Comparison of ENCODE assay signal across 2 cellular contexts in genomic region chr20:46559001-46559400, GRCh38.
TF ChIP-seq lines count a peak whose summit lies in the region.

No MANE protein-coding gene starts in this region.

TF ChIP-seq in IMR-90, 13 proteins besides CTCF, POLR2A, EP300 and RAD21:
- no peak for TF ChIP-seq RFX5 (IDR thresholded peaks at IDR 0.05; ENCODE audit: low read depth, low read length)
- no peak for TF ChIP-seq MAFK (IDR thresholded peaks at IDR 0.05; ENCODE audit: low read depth, low read length)
- no peak for TF ChIP-seq MXI1 (IDR thresholded peaks at IDR 0.05; ENCODE audit: borderline replicate concordance, low read depth, low read length)
- TF ChIP-seq NFE2L2 (IDR thresholded peaks at IDR 0.05; ENCODE audit: low read depth, low read length) = no peak
- TF ChIP-seq, protein P1, sequence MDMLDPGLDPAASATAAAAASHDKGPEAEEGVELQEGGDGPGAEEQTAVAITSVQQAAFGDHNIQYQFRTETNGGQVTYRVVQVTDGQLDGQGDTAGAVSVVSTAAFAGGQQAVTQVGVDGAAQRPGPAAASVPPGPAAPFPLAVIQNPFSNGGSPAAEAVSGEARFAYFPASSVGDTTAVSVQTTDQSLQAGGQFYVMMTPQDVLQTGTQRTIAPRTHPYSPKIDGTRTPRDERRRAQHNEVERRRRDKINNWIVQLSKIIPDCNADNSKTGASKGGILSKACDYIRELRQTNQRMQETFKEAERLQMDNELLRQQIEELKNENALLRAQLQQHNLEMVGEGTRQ (IDR thresholded peaks at IDR 0.05; ENCODE audit: low read depth, low read length) = no peak
- TF ChIP-seq SMC3 (IDR thresholded peaks at IDR 0.05; ENCODE audit: low read depth, low read length) = no peak
- no peak for TF ChIP-seq BHLHE40 (IDR thresholded peaks at IDR 0.05; ENCODE audit: low read depth, low read length)
- no peak for TF ChIP-seq MAZ (IDR thresholded peaks at IDR 0.05; ENCODE audit: borderline replicate concordance, low read depth, low read length)
- no peak for TF ChIP-seq CEBPB (IDR thresholded peaks at IDR 0.05; ENCODE audit: low read depth, low read length)
- no peak for TF ChIP-seq FOS (IDR thresholded peaks at IDR 0.05; ENCODE audit: low read depth, low read length)
- TF ChIP-seq CHD1 (IDR thresholded peaks at IDR 0.05; ENCODE audit: low read depth, low read length) = no peak
- TF ChIP-seq RCOR1 (IDR thresholded peaks at IDR 0.05; ENCODE audit: insufficient replicate concordance, low read length) = no peak
- TF ChIP-seq, protein P2, sequence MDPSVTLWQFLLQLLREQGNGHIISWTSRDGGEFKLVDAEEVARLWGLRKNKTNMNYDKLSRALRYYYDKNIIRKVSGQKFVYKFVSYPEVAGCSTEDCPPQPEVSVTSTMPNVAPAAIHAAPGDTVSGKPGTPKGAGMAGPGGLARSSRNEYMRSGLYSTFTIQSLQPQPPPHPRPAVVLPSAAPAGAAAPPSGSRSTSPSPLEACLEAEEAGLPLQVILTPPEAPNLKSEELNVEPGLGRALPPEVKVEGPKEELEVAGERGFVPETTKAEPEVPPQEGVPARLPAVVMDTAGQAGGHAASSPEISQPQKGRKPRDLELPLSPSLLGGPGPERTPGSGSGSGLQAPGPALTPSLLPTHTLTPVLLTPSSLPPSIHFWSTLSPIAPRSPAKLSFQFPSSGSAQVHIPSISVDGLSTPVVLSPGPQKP (IDR thresholded peaks at IDR 0.05; ENCODE audit: borderline replicate concordance, low read depth, low read length) = no peak

TF ChIP-seq in SK-N-SH, 30 proteins besides CTCF, POLR2A, EP300 and RAD21:
- TF ChIP-seq GABPA (IDR thresholded peaks at IDR 0.05; ENCODE audit: low read depth) (no peak), FOSL2 (IDR thresholded peaks at IDR 0.05; ENCODE audit: borderline replicate concordance, low read depth) (no peak), NFIC (IDR thresholded peaks at IDR 0.05; ENCODE audit: borderline replicate concordance) (no peak), JUND (IDR thresholded peaks at IDR 0.05) (no peak), TCF12 (IDR thresholded peaks at IDR 0.05) (no peak), REST (IDR thresholded peaks at IDR 0.05; ENCODE audit: low read depth, low read length) (no peak), ELF1 (IDR thresholded peaks at IDR 0.05) (no peak), PBX3 (IDR thresholded peaks at IDR 0.05) (no peak), TAF1 (IDR thresholded peaks at IDR 0.05; ENCODE audit: borderline replicate concordance, low read depth, low read length) (no peak)
- TF ChIP-seq, protein P3, sequence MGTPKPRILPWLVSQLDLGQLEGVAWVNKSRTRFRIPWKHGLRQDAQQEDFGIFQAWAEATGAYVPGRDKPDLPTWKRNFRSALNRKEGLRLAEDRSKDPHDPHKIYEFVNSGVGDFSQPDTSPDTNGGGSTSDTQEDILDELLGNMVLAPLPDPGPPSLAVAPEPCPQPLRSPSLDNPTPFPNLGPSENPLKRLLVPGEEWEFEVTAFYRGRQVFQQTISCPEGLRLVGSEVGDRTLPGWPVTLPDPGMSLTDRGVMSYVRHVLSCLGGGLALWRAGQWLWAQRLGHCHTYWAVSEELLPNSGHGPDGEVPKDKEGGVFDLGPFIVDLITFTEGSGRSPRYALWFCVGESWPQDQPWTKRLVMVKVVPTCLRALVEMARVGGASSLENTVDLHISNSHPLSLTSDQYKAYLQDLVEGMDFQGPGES (IDR thresholded peaks at IDR 0.05; ENCODE audit: low read depth, low read length) = no peak
- TF ChIP-seq, protein P4, sequence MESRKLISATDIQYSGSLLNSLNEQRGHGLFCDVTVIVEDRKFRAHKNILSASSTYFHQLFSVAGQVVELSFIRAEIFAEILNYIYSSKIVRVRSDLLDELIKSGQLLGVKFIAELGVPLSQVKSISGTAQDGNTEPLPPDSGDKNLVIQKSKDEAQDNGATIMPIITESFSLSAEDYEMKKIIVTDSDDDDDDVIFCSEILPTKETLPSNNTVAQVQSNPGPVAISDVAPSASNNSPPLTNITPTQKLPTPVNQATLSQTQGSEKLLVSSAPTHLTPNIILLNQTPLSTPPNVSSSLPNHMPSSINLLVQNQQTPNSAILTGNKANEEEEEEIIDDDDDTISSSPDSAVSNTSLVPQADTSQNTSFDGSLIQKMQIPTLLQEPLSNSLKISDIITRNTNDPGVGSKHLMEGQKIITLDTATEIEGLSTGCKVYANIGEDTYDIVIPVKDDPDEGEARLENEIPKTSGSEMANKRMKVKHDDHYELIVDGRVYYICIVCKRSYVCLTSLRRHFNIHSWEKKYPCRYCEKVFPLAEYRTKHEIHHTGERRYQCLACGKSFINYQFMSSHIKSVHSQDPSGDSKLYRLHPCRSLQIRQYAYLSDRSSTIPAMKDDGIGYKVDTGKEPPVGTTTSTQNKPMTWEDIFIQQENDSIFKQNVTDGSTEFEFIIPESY (IDR thresholded peaks at IDR 0.05; ENCODE audit: borderline replicate concordance, low read depth) = no peak
